In the genomic region with DNA sequence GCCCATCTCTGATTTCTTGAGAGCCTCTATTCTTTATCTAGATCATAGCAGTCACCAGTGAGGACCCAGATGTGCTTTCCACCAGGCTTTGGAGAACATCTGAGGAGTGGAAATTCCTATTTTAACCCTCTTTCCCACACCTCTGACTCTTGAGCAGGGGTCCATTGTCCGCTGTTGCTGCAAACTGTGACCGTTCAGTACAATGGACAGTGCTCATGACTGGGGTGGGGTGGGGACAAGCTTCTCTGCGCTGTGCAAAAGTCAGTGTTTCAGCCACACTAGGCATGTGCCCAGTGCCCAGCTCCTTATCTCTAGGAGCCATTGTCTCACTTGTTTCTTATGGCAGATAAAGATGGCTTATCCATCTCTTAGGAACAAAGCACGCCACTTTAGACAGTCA, we compare ENCODE assay signal across 18 cellular contexts. TPM values are rescaled to one million over a fixed set of nuclear protein-coding genes. Genes with fewer than 3 reads are reported as not detected.
DNase-seq lines count a peak whose midpoint lies in the region; ATAC-seq and TF ChIP-seq lines count a peak whose summit lies in the region.
"Had no signal": no experiment of that assay in that cellular context is flagged by ENCODE, and none has a peak within 500 bp of the region (broad histone marks: within the 10 kb centered on the region; RNA-seq: fewer than 3 reads in every experiment).

No MANE protein-coding gene starts in this region.

- WGBS in mammary epithelial cell (ENCODE audit: low coverage, missing lambda C conversion rate): 55% methylated on average over 4 of the region's 4 CpGs
- 73 to 76% methylated on average over 4 of the region's 4 CpGs for WGBS in tibial nerve, 2 donors

- H3F3A ChIP-seq in neural progenitor cell (ENCODE audit: low read depth): no peaks in the 10 kb centered on the region

- TF ChIP-seq RAD21 in Ishikawa (IDR thresholded peaks at IDR 0.05; ENCODE audit: low read depth): peak; percentile 19; the same call in 1 of the 2 replicates

- CTCF ChIA-PET in mammary epithelial cell (lab: Charles Lee; ENCODE audit: low non-redundant PET): interaction anchor here (0.5 to 1.1 kb wide), 2 partner anchors 22 to 64 kb away, joined by 3 to 4 read pairs; no protein-coding TSS in a partner anchor

- no peaks in the 10 kb centered on the region for H4K20me1 ChIP-seq in mammary epithelial cell (ENCODE audit: insufficient read depth, low read length)
- no peaks in the 10 kb centered on the region for H4K20me1 ChIP-seq in neural progenitor cell (ENCODE audit: low read depth)

- no peak overlapping the region for H3K4me3 Mint-ChIP-seq in neural progenitor cell
- H3K4me3 Mint-ChIP-seq: activated naive CD8-positive, alpha-beta T cell treated with anti-CD3 and anti-CD28 coated beads, Interleukin-2, amount 50 U/mL, for 24 hours; activated T-cell treated with anti-CD3 and anti-CD28 coated beads, Interleukin-2, amount 50 U/mL, for 24 hours; stimulated activated memory B cell treated with anti-CD40 and anti-IgM and Interleukin-4, amounts not matched to agents 10 μg/mL and 1 μg/mL and 100 μg/mL, for 72 hours had no signal

- H3K79me2 ChIP-seq in mammary epithelial cell (ENCODE audit: insufficient read depth, low read length) (no peaks in the 10 kb centered on the region), neural progenitor cell (ENCODE audit: low read depth) (no peaks in the 10 kb centered on the region)

- no peak for TF ChIP-seq POLR2A in tibial nerve (IDR thresholded peaks at IDR 0.05)

- no peak overlapping the region for H3K4me3 ChIP-seq in mammary epithelial cell (replicated peaks in 1 of 3; ENCODE audit: insufficient read depth in 1 of 3, low read depth in 2 of 3, low read length in 3 of 3)
- no peak overlapping the region for H3K4me3 ChIP-seq in neural progenitor cell
- no peak overlapping the region for H3K4me3 ChIP-seq in tibial nerve
- H3K4me3 ChIP-seq: gastrocnemius medialis, uterus had no signal

- H3K36me3 Mint-ChIP-seq in neural progenitor cell: no peaks in the 10 kb centered on the region
- H3K36me3 Mint-ChIP-seq: stimulated activated memory B cell treated with anti-CD40 and anti-IgM and Interleukin-4, amounts not matched to agents 10 μg/mL and 1 μg/mL and 100 μg/mL, for 72 hours had no signal

- H3K27ac ChIP-seq in C4-2B: peak overlapping the region; percentile 67
- peak overlapping the region; percentile 66 for H3K27ac ChIP-seq in mammary epithelial cell (ENCODE audit: insufficient read depth, low read depth, low read length)
- no peak overlapping the region for H3K27ac ChIP-seq in neural progenitor cell
- H3K27ac ChIP-seq in tibial nerve: no peak overlapping the region
- H3K27ac ChIP-seq: uterus had no signal

- intact Hi-C loops in mammary epithelial cell (cut with micrococcal nuclease): loop anchor here (10.0 kb wide), 1 partner anchor 659 kb away; no protein-coding TSS in a partner anchor

- peaks cover 53% of the 10 kb centered on the region for H3K4me1 ChIP-seq in mammary epithelial cell (ENCODE audit: insufficient read depth, low read length)
- no peaks in the 10 kb centered on the region for H3K4me1 ChIP-seq in neural progenitor cell
- peaks cover 0 to 6% (median 0%) of the 10 kb centered on the region in 4 donors for H3K4me1 ChIP-seq in tibial nerve

- ATAC-seq in HG02852 (IDR thresholded peaks at IDR 0.05; ENCODE audit: unreplicated experiment) (no peak), GM21717 (IDR thresholded peaks at IDR 0.05; ENCODE audit: unreplicated experiment) (no peak)
- ATAC-seq: activated naive CD8-positive, alpha-beta T cell treated with anti-CD3 and anti-CD28 coated beads, Interleukin-2, amount 50 U/mL, for 24 hours; stimulated activated memory B cell treated with anti-CD40 and anti-IgM and Interleukin-4, amounts not matched to agents 10 μg/mL and 1 μg/mL and 100 μg/mL, for 72 hours had no signal

- H3K9ac ChIP-seq in mammary epithelial cell (ENCODE audit: insufficient read depth, low read length) (peak overlapping the region; percentile 13), neural progenitor cell (no peak overlapping the region)

- H3K4me2 ChIP-seq in mammary epithelial cell (ENCODE audit: insufficient read depth, low read depth, low read length) (peak overlapping the region; percentile 34), neural progenitor cell (no peak overlapping the region)

- H3K27me3 Mint-ChIP-seq in neural progenitor cell (ENCODE audit: insufficient read depth, low read depth): peaks cover 9% of the 10 kb centered on the region

- H3K27me3 ChIP-seq in mammary epithelial cell (ENCODE audit: insufficient read depth, low read length): no peaks in the 10 kb centered on the region
- H3K27me3 ChIP-seq in neural progenitor cell: peaks cover 9% of the 10 kb centered on the region
- no peaks in the 10 kb centered on the region for H3K27me3 ChIP-seq in tibial nerve
- H3K27me3 ChIP-seq: gastrocnemius medialis, uterus had no signal

- no peak for DNase-seq in mammary epithelial cell
- peak; percentile 44 for DNase-seq in neural progenitor cell (ENCODE audit: low spot score)
- DNase-seq in tibial nerve (ENCODE audit: low spot score in 2 of 2): no peak
- DNase-seq in GM19240 (ENCODE audit: insufficient read length, low spot score): no peak
- DNase-seq: activated naive CD8-positive, alpha-beta T cell treated with anti-CD3 and anti-CD28 coated beads, Interleukin-2, amount 50 U/mL, for 24 hours; activated T-cell treated with anti-CD3 and anti-CD28 coated beads, Interleukin-2, amount 50 U/mL, for 24 hours; KBM-7; NCI-H1105; NCI-H2171; SHP77 treated with DMSO at 0.1 percent for 48 hours; small intestine had no signal

- TF ChIP-seq CTCF in C4-2B (conservative IDR thresholded peaks at IDR 0.05) (no peak), mammary epithelial cell (conservative IDR thresholded peaks at IDR 0.05 in 1 of 2, IDR thresholded peaks at IDR 0.05 in 1 of 2; ENCODE audit: extremely low read depth in 1 of 2, insufficient read depth in 1 of 2, low read depth in 1 of 2, low read length in 2 of 2) (no peak), neural progenitor cell (IDR thresholded peaks at IDR 0.05) (no peak), tibial nerve (IDR thresholded peaks at IDR 0.05) (no peak)

- no peak for TF ChIP-seq EP300 in Ishikawa (IDR thresholded peaks at IDR 0.05; ENCODE audit: borderline replicate concordance)
- TF ChIP-seq EP300 in tibial nerve (IDR thresholded peaks at IDR 0.05): no peak

- peaks cover 14% of the 10 kb centered on the region for H3K4me1 Mint-ChIP-seq in neural progenitor cell
- H3K4me1 Mint-ChIP-seq: stimulated activated memory B cell treated with anti-CD40 and anti-IgM and Interleukin-4, amounts not matched to agents 10 μg/mL and 1 μg/mL and 100 μg/mL, for 72 hours had no signal

- no peaks in the 10 kb centered on the region for H3K36me3 ChIP-seq in mammary epithelial cell (ENCODE audit: insufficient read depth, low read length)
- no peaks in the 10 kb centered on the region for H3K36me3 ChIP-seq in neural progenitor cell
- H3K36me3 ChIP-seq in tibial nerve: no peaks in the 10 kb centered on the region
- H3K36me3 ChIP-seq: gastrocnemius medialis, uterus had no signal

- no peak overlapping the region for H3K27ac Mint-ChIP-seq in neural progenitor cell
- H3K27ac Mint-ChIP-seq: activated naive CD8-positive, alpha-beta T cell treated with anti-CD3 and anti-CD28 coated beads, Interleukin-2, amount 50 U/mL, for 24 hours; activated T-cell treated with anti-CD3 and anti-CD28 coated beads, Interleukin-2, amount 50 U/mL, for 24 hours; stimulated activated memory B cell treated with anti-CD40 and anti-IgM and Interleukin-4, amounts not matched to agents 10 μg/mL and 1 μg/mL and 100 μg/mL, for 72 hours had no signal

- in situ Hi-C loops in mammary epithelial cell (cut with MboI; ENCODE audit: low sequenced_read_pairs in 2 of 2): no loop called here

- H3K9me3 Mint-ChIP-seq in neural progenitor cell: no peaks in the 10 kb centered on the region
- H3K9me3 Mint-ChIP-seq: activated naive CD8-positive, alpha-beta T cell treated with anti-CD3 and anti-CD28 coated beads, Interleukin-2, amount 50 U/mL, for 24 hours; activated T-cell treated with anti-CD3 and anti-CD28 coated beads, Interleukin-2, amount 50 U/mL, for 24 hours; stimulated activated memory B cell treated with anti-CD40 and anti-IgM and Interleukin-4, amounts not matched to agents 10 μg/mL and 1 μg/mL and 100 μg/mL, for 72 hours had no signal

- no TSS peak for BruUV-seq in mammary epithelial cell (replicated peaks; lab: Mats Ljungman, UMichigan)

- no peak overlapping the region for H2AFZ ChIP-seq in mammary epithelial cell (ENCODE audit: low read depth, low read length)
- H2AFZ ChIP-seq in neural progenitor cell (replicated peaks): no peak overlapping the region

- dilution Hi-C loops in mammary epithelial cell (cut with HindIII; ENCODE audit: low sequenced_read_pairs): loop anchor here (10.0 kb wide), 1 partner anchor 289 kb away; no protein-coding TSS in a partner anchor

- H3K9me3 ChIP-seq in mammary epithelial cell (replicated peaks; ENCODE audit: insufficient read depth, low read length): no peaks in the 10 kb centered on the region
- H3K9me3 ChIP-seq in neural progenitor cell (ENCODE audit: low read depth): no peaks in the 10 kb centered on the region
- no peaks in the 10 kb centered on the region for H3K9me3 ChIP-seq in tibial nerve
- H3K9me3 ChIP-seq: gastrocnemius medialis, uterus had no signal

RNA-seq across cellular contexts. Expression of gene KRT7, which starts 16.9 kb away (rescaled TPM):
- total RNA-seq in mammary epithelial cell (1,000 to 10,000 TPM; 2,215 to 3,387 TPM), neural progenitor cell (ENCODE audit: low replicate concordance) (3.2 TPM in 1 of 2 replicates, not detected in the other), tibial nerve (10 to 100 TPM in 1 of 4 donors, 1 to 10 TPM in 3; 2.5 to 33.9 (median 6.3) TPM)
- polyA plus RNA-seq in mammary epithelial cell: 3,281 TPM
- polyA minus RNA-seq in mammary epithelial cell: 4,390 TPM

RNA-seq across cellular contexts. Expression of gene KRT80, which starts 24.3 kb away (rescaled TPM):
- total RNA-seq in mammary epithelial cell: 1 to 10 TPM; 1.8 to 2.7 TPM
- 1.2 TPM for polyA plus RNA-seq in mammary epithelial cell
- polyA minus RNA-seq in mammary epithelial cell: not detected
- 0.12 TPM in 1 of 2 replicates, not detected in the other for total RNA-seq in neural progenitor cell (ENCODE audit: low replicate concordance)
- total RNA-seq in tibial nerve: not detected

RNA-seq across cellular contexts. Expression of gene KRT86, which starts 58.3 kb away (rescaled TPM):
- total RNA-seq in mammary epithelial cell (10 to 100 TPM in 1 of 2 donors, 1 to 10 TPM in 1; 6.3 to 34.9 TPM), neural progenitor cell (ENCODE audit: low replicate concordance) (not detected in 2 replicates), tibial nerve (not detected)
- 8.6 TPM for polyA plus RNA-seq in mammary epithelial cell
- 0.72 TPM for polyA minus RNA-seq in mammary epithelial cell

Comparison
In these comparisons a context has a peak if more than half of its experiments do, and no peak if none do; other contexts are left out.
1. H3K27ac ChIP-seq: peak in C4-2B (single experiment) and mammary epithelial cell (single experiment); none in neural progenitor cell (single experiment) and tibial nerve (0 of 4).
2. RNA of gene KRT7, which starts 16.9 kb away (total RNA-seq): 2,215 to 3,387 TPM in mammary epithelial cell; 2.5 to 33.9 TPM in tibial nerve and 3.2 TPM in neural progenitor cell; every median in the first group is over 10 times any median in the second.